ENCODE assay signal across 26 cellular contexts in genomic region chr11:121406291-121406690, GRCh38. TPM values are rescaled to one million over a fixed set of nuclear protein-coding genes. Genes with fewer than 3 reads are reported as not detected.
DNase-seq lines count a peak whose midpoint lies in the region; ATAC-seq, FAIRE-seq and TF ChIP-seq lines count a peak whose summit lies in the region.
"Had no signal": no experiment of that assay in that cellular context is flagged by ENCODE, and none has a peak within 500 bp of the region (broad histone marks: within the 10 kb centered on the region; RNA-seq: fewer than 3 reads in every experiment).

No MANE protein-coding gene starts in this region.

- H2BK5ac ChIP-seq in H1 (ENCODE audit: low read depth, low read length) = no peak overlapping the region; the same call in 1 of the 2 replicates

- H3K4ac ChIP-seq in H1 (replicated peaks; ENCODE audit: insufficient read length, low read depth, low read length) = no peak overlapping the region

- no peaks in the 10 kb centered on the region for H3K36me3 Mint-ChIP-seq in naive B cell
- H3K36me3 Mint-ChIP-seq: mesothelial cell of epicardium had no signal

- peaks cover 0 to 7% (median 2%) of the 10 kb centered on the region in 7 donors for H3K9me3 Mint-ChIP-seq in naive B cell

- TF ChIP-seq POLR2A in H1 (IDR thresholded peaks at IDR 0.05; ENCODE audit: control extremely low read depth in 1 of 2, low read depth in 2 of 2, low read length in 2 of 2) (peak in 1 of 2 experiments; percentile 20; a peak in 1 of 3 replicates), transverse colon (IDR thresholded peaks at IDR 0.05) (no peak), gastroesophageal sphincter (IDR thresholded peaks at IDR 0.05) (no peak), prostate gland (IDR thresholded peaks at IDR 0.05) (no peak)

- TF ChIP-seq CTCF in Loucy (conservative IDR thresholded peaks at IDR 0.05; ENCODE audit: low read length) (no peak), H1 (IDR thresholded peaks at IDR 0.05; ENCODE audit: control extremely low read depth in 1 of 3, insufficient read depth in 1 of 3, low read depth in 1 of 3, low read length in 3 of 3) (no peak), transverse colon (IDR thresholded peaks at IDR 0.05) (no peak), gastroesophageal sphincter (IDR thresholded peaks at IDR 0.05) (no peak), prostate gland (IDR thresholded peaks at IDR 0.05) (no peak)

- H4K91ac ChIP-seq in H1 (replicated peaks; ENCODE audit: insufficient read length, low read length) = no peak overlapping the region

- H2BK20ac ChIP-seq in H1 (ENCODE audit: low read length) = no peak overlapping the region

- H3K9me2 ChIP-seq in Loucy (replicated peaks; ENCODE audit: low read depth, low read length) = no peaks in the 10 kb centered on the region

- H2BK120ac ChIP-seq in H1 (replicated peaks; ENCODE audit: low read depth, low read length) = no peak overlapping the region

- H3K4me1 ChIP-seq in ES-I3 (ENCODE audit: insufficient read depth, low read length) (peaks cover 25% of the 10 kb centered on the region), Loucy (ENCODE audit: insufficient read depth, low read length, poor library complexity, severe bottlenecking) (no peaks in the 10 kb centered on the region), H1 (replicated peaks in 1 of 4; ENCODE audit: control insufficient read depth in 3 of 4, insufficient read depth in 4 of 4, low read length in 3 of 4) (peaks cover 0 to 20% (median 4%) of the 10 kb centered on the region in 4 experiments; a peak in 4 of 7 replicates), transverse colon (peaks cover 0 to 8% (median 0%) of the 10 kb centered on the region in 4 donors), gastroesophageal sphincter (no peaks in the 10 kb centered on the region), prostate gland (replicated peaks) (no peaks in the 10 kb centered on the region)
- H3K4me1 ChIP-seq: sigmoid colon, tibial nerve had no signal

- peak overlapping the region in 4 of 6 donors; percentile 7 to 62 (median 28) for H3K27ac Mint-ChIP-seq in naive B cell
- H3K27ac Mint-ChIP-seq: activated CD8-positive, alpha-beta T cell treated with anti-CD3 and anti-CD28 coated beads, Interleukin-2, amount 10 ng/mL, durations not matched to agents 7 days and 5 days; mesothelial cell of epicardium had no signal

- H3K36me3 ChIP-seq in ES-I3 (ENCODE audit: insufficient read depth, low read length) (no peaks in the 10 kb centered on the region), Loucy (ENCODE audit: insufficient read depth, low read length) (no peaks in the 10 kb centered on the region), H1 (ENCODE audit: control insufficient read depth in 2 of 4, insufficient read depth in 4 of 4, low read length in 3 of 4) (peaks cover 0 to 5% (median 2%) of the 10 kb centered on the region in 4 experiments; a peak in 2 of 8 replicates), transverse colon (no peaks in the 10 kb centered on the region), gastroesophageal sphincter (no peaks in the 10 kb centered on the region), prostate gland (no peaks in the 10 kb centered on the region)
- H3K36me3 ChIP-seq: sigmoid colon, tibial nerve had no signal

- H3K18ac ChIP-seq in H1 (ENCODE audit: extremely low read depth, low read length) = no peak overlapping the region

- no peak overlapping the region for H3K4me3 Mint-ChIP-seq in naive B cell
- H3K4me3 Mint-ChIP-seq: activated CD8-positive, alpha-beta T cell treated with anti-CD3 and anti-CD28 coated beads, Interleukin-2, amount 10 ng/mL, durations not matched to agents 7 days and 5 days; mesothelial cell of epicardium had no signal

- TF ChIP-seq EP300 in H1 (IDR thresholded peaks at IDR 0.05; ENCODE audit: borderline replicate concordance in 1 of 2, low read depth in 2 of 2, low read length in 2 of 2) = peak in 1 of 2 experiments; percentile 88; a peak in 2 of 3 replicates
- no peak for TF ChIP-seq EP300 in transverse colon (IDR thresholded peaks at IDR 0.05; ENCODE audit: low read depth)
- TF ChIP-seq EP300 in gastroesophageal sphincter (IDR thresholded peaks at IDR 0.05) = no peak

- H2AK5ac ChIP-seq in H1 (ENCODE audit: low read depth, low read length) = no peak overlapping the region

- H2BK12ac ChIP-seq in H1 (ENCODE audit: low read depth, low read length) = no peak overlapping the region

- peak in 1 of 2 experiments; percentile 71 for DNase-seq in H1 (ENCODE audit: low read depth in 1 of 2, low spot score in 2 of 2)
- no peak for DNase-seq in naive B cell
- DNase-seq in transverse colon = no peak
- no peak for DNase-seq in prostate gland (ENCODE audit: low spot score)
- DNase-seq: activated CD4-positive, alpha-beta T cell treated with anti-CD3 and anti-CD28 coated beads for 4 hours; activated CD8-positive, alpha-beta T cell treated with anti-CD3 and anti-CD28 coated beads, Interleukin-2, amount 10 ng/mL, durations not matched to agents 7 days and 5 days; activated naive CD4-positive, alpha-beta T cell treated with anti-CD3 and anti-CD28 coated beads, Interleukin-2, amount 50 U/mL, for 16 hours; amygdala; hippocampal formation; kidney; NCI-H1436; NCI-H226; NCI-H69; SIG-M5; sigmoid colon; stimulated activated CD4-positive, alpha-beta T cell treated with anti-CD3 and anti-CD28 coated beads, Interleukin-12 subunit alpha, Interleukin-12 subunit beta, amount 100 ng/mL, for 4 hours; stimulated activated CD4-positive, alpha-beta T cell treated with anti-CD3 and anti-CD28 coated beads, Interleukin-4, amount 100 ng/mL, for 1 hour had no signal

- H3K27ac ChIP-seq in H1 (ENCODE audit: low read depth, low read length) = peak overlapping the region; percentile 37; the same call in 1 of the 2 replicates
- H3K27ac ChIP-seq in transverse colon = no peak overlapping the region
- H3K27ac ChIP-seq in gastroesophageal sphincter = no peak overlapping the region
- H3K27ac ChIP-seq in prostate gland = no peak overlapping the region
- H3K27ac ChIP-seq: epithelial cell of prostate, sigmoid colon, tibial nerve, VCaP had no signal

- H3K4me3 ChIP-seq in Loucy (ENCODE audit: low read length, poor library complexity, severe bottlenecking) (no peak overlapping the region), H1 (ENCODE audit: extremely low read depth in 1 of 4, insufficient read depth in 2 of 4, low read depth in 3 of 4, low read length in 4 of 4) (peak overlapping the region in 2 of 4 experiments; percentile 10 to 40; a peak in 1 of 8 replicates), transverse colon (no peak overlapping the region), gastroesophageal sphincter (no peak overlapping the region), prostate gland (no peak overlapping the region)
- H3K4me3 ChIP-seq: sigmoid colon, tibial nerve had no signal

- CTCF ChIA-PET in H1 (lab: Charles Lee; ENCODE audit: partially characterized antibody) = interaction anchor here (0.6 to 1.9 kb wide), 10 partner anchors 9 to 796 kb away, joined by 3 to 7 read pairs (median 3); no protein-coding TSS in a partner anchor

- H3K79me2 ChIP-seq in Loucy (ENCODE audit: insufficient read depth, low read length) (no peaks in the 10 kb centered on the region), H1 (ENCODE audit: control insufficient read depth in 1 of 2, insufficient read depth in 2 of 2, low read length in 2 of 2) (no peaks in the 10 kb centered on the region)

- H3K23ac ChIP-seq in H1 (ENCODE audit: insufficient read length) = no peak overlapping the region

- no peaks in the 10 kb centered on the region for H3K27me3 Mint-ChIP-seq in naive B cell

- no peak overlapping the region for H3K14ac ChIP-seq in H1 (ENCODE audit: insufficient read length)

- no peaks in the 10 kb centered on the region for H3K23me2 ChIP-seq in H1 (ENCODE audit: low read depth, low read length)

- TF ChIP-seq RAD21 in H1 (IDR thresholded peaks at IDR 0.05 in 1 of 2, conservative IDR thresholded peaks at IDR 0.05 in 1 of 2; ENCODE audit: low read depth in 2 of 2, low read length in 2 of 2) = peak in 1 of 2 experiments; percentile 9; a peak in 1 of 4 replicates

- H3K79me1 ChIP-seq in H1 (ENCODE audit: low read depth, low read length) = no peaks in the 10 kb centered on the region

- in situ Hi-C loops in transverse colon (cut with MboI; ENCODE audit: low pct_ligation_motif_present in 1 of 4, low pct_unique_long_range_greater_than_20kb in 1 of 4, low sequenced_read_pairs in 3 of 4) = no loop called here

- peak overlapping the region; percentile 60; the same call in 1 of the 2 replicates for H2AFZ ChIP-seq in Loucy (ENCODE audit: low read length)
- no peak overlapping the region for H2AFZ ChIP-seq in H1 (ENCODE audit: low read length)

- intact Hi-C loops in transverse colon (cut with DNase I; ENCODE audit: low total_unique reads) = no loop called here
- intact Hi-C loops in prostate gland (cut with DNase I) = no loop called here

- peak overlapping the region; percentile 24 for H4K5ac ChIP-seq in H1 (ENCODE audit: insufficient read length, low read depth, low read length)

- no peak for ATAC-seq in naive B cell (ENCODE audit: low read depth in 2 of 2)
- ATAC-seq in HG03175 (IDR thresholded peaks at IDR 0.05; ENCODE audit: unreplicated experiment) = no peak
- ATAC-seq in gastroesophageal sphincter = no peak
- ATAC-seq: activated CD8-positive, alpha-beta T cell treated with anti-CD3 and anti-CD28 coated beads, Interleukin-2, amount 10 ng/mL, durations not matched to agents 7 days and 5 days had no signal

- H3K9ac ChIP-seq in ES-I3 (ENCODE audit: low read depth, low read length) = 0 out of 2 replicates have a peak overlapping the region, but pooled peaks have one; percentile 15
- H3K9ac ChIP-seq in Loucy (ENCODE audit: low read depth, low read length, poor library complexity, severe bottlenecking) = no peak overlapping the region
- no peak overlapping the region for H3K9ac ChIP-seq in H1 (replicated peaks in 1 of 4; ENCODE audit: extremely low read depth in 1 of 4, low read depth in 3 of 4, low read length in 3 of 4)

- H3K4me2 ChIP-seq in Loucy (ENCODE audit: low read depth, low read length, poor library complexity, severe bottlenecking) (no peak overlapping the region), H1 (ENCODE audit: insufficient read depth in 1 of 2, low read depth in 2 of 2, low read length in 2 of 2) (peak overlapping the region; percentile 46 to 58; a peak in 3 of 4 replicates)

- FAIRE-seq in H1 (lab: Jason Lieb, UNC) = peak; percentile 98
- FAIRE-seq: H54, kidney had no signal

- H4K20me1 ChIP-seq in Loucy (ENCODE audit: insufficient read depth, low read length, poor library complexity, severe bottlenecking) (no peaks in the 10 kb centered on the region), H1 (replicated peaks in 1 of 2; ENCODE audit: control insufficient read depth in 1 of 2, insufficient read depth in 2 of 2, low read length in 2 of 2) (no peaks in the 10 kb centered on the region)

- H3K27me3 ChIP-seq in Loucy (ENCODE audit: insufficient read depth, low read length, poor library complexity, severe bottlenecking) = no peaks in the 10 kb centered on the region
- H3K27me3 ChIP-seq in H1 (replicated peaks in 1 of 4; ENCODE audit: control insufficient read depth in 3 of 4, extremely low read depth in 1 of 4, insufficient read depth in 3 of 4, low read length in 3 of 4) = no peaks in the 10 kb centered on the region
- H3K27me3 ChIP-seq in transverse colon = no peaks in the 10 kb centered on the region
- no peaks in the 10 kb centered on the region for H3K27me3 ChIP-seq in gastroesophageal sphincter
- no peaks in the 10 kb centered on the region for H3K27me3 ChIP-seq in prostate gland (replicated peaks; ENCODE audit: insufficient read depth)
- H3K27me3 ChIP-seq: sigmoid colon, tibial nerve had no signal

- no peaks in the 10 kb centered on the region for H3F3A ChIP-seq in Loucy (ENCODE audit: low read depth)

- POLR2A ChIA-PET in H1 (lab: Charles Lee; ENCODE audit: partially characterized antibody) = interaction anchor here (0.6 to 1.7 kb wide), 11 partner anchors 12 to 137 kb away, joined by 3 to 5 read pairs (median 3); no protein-coding TSS in a partner anchor

- peaks cover 17 to 24% (median 22%) of the 10 kb centered on the region in 3 donors for H3K4me1 Mint-ChIP-seq in naive B cell
- H3K4me1 Mint-ChIP-seq: mesothelial cell of epicardium had no signal

- WGBS in H1 (ENCODE audit: extremely low coverage in 1 of 2, insufficient coverage in 1 of 2, insufficient read length in 1 of 2, insufficient replicate concordance in 2 of 2, low coverage in 1 of 2, low lambda C conversion rate in 2 of 2, missing lambda C conversion rate in 1 of 2), 2 experiments = 9% methylated on average over 2 of the region's 2 CpGs; no CpG with 5 or more reads in 1 of the 2 experiments
- WGBS in transverse colon (ENCODE audit: low coverage in 1 of 2), 2 donors = 87% methylated on average over 2 of the region's 2 CpGs; no CpG with 5 or more reads in 1 of the 2 donors
- WGBS in gastroesophageal sphincter (ENCODE audit: low coverage in 1 of 2), 2 donors = 86 to 88% methylated on average over 2 of the region's 2 CpGs
- WGBS in prostate gland = 94% methylated on average over 2 of the region's 2 CpGs

- no peak overlapping the region for H3K56ac ChIP-seq in H1 (replicated peaks; ENCODE audit: insufficient read length, low read depth, low read length)

- H2BK15ac ChIP-seq in H1 (ENCODE audit: low read length) = no peak overlapping the region

- H4K8ac ChIP-seq in H1 (ENCODE audit: extremely low read depth, insufficient read depth, low read length) = no peak overlapping the region

- H3K9me3 ChIP-seq in ES-I3 (ENCODE audit: control insufficient read depth, insufficient read depth, low read length) (peaks cover 14% of the 10 kb centered on the region), Loucy (ENCODE audit: insufficient read depth, low read depth, low read length) (0 out of 2 replicates have a peak, but pooled peaks cover 4% of the 10 kb centered on the region), H1 (ENCODE audit: insufficient read depth in 2 of 2, low read depth in 1 of 2, low read length in 1 of 2) (peaks cover 10 to 12% of the 10 kb centered on the region in 2 experiments), transverse colon (peaks cover 6 to 7% of the 10 kb centered on the region in 2 donors), gastroesophageal sphincter (no peaks in the 10 kb centered on the region), prostate gland (no peaks in the 10 kb centered on the region)
- H3K9me3 ChIP-seq: sigmoid colon had no signal

RNA-seq across cellular contexts. Expression of gene SORL1, which starts 45.8 kb away (rescaled TPM):
- total RNA-seq in H1 (2021; fragmentation: NEBNext Ultra II Directional; extraction: Animal tissue kit (Norgen Biotek cat#: 25700)) = 65.5 and 66.6 TPM in 2 replicates
- polyA plus RNA-seq in H1 (2011; rRNA removed) = 38.1 and 90.3 TPM in 2 replicates
- 40.1 TPM for polyA plus RNA-seq in H1 (2011; cell fraction: cytosol; rRNA removed)
- 217 TPM for polyA plus RNA-seq in H1 (2011; cell fraction: nucleus; rRNA removed)
- polyA plus RNA-seq in H1 (2012, experiment 1 of 2) = 27.0 to 38.1 TPM (median 34.7 TPM) in 4 replicates
- 2.3 TPM for polyA plus RNA-seq in H1 (2012, experiment 2 of 2)
- 45.2 TPM for polyA plus RNA-seq in H1 (2013, experiment 1 of 2)
- polyA plus RNA-seq in H1 (2013, experiment 2 of 2) = 33.1 TPM
- polyA minus RNA-seq in H1 (2011; rRNA and poly(A)+ RNA removed) = 340 and 508 TPM in 2 replicates
- 105 TPM for polyA minus RNA-seq in H1 (2011; cell fraction: cytosol; rRNA and poly(A)+ RNA removed)
- polyA minus RNA-seq in H1 (2011; cell fraction: nucleus; rRNA and poly(A)+ RNA removed) = 189 TPM
- polyA plus RNA-seq in naive B cell (ENCODE audit: low read depth in 6 of 6) = 100 to 1,000 TPM in 1 of 6 donors, 10 to 100 TPM in 5; 61.7 to 102 (median 83.8) TPM
- total RNA-seq in transverse colon = 100 to 1,000 TPM in 3 of 4 donors, 10 to 100 TPM in 1; 81.6 to 338 (median 129) TPM
- total RNA-seq in gastroesophageal sphincter = 10 to 100 TPM in 2 of 4 donors, 1 to 10 TPM in 2; 7.1 to 12.6 (median 10.6) TPM
- total RNA-seq in prostate gland = 10 to 100 TPM; 77.4 to 97.6 TPM
